ENCODE assay signal across 9 cellular contexts in the genomic region with DNA sequence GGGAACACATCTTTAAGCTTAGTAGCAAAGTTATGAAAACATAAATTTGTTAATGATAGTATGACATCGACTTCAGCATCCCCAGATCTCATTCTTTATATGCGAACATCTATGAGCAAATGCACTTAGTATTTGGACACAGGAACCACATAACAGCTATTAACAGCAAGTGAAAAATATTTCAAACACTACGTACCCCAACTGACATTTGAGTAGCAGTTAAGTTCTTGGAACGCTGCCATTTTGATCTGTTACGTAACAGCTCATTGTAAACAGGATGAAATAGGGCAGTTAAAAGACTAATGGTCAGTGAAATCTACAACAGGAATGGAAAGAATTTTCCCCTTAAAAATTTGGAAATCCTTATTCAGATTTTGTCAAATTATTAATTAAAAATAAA.
DNase-seq lines count a peak whose midpoint lies in the region; ATAC-seq, FAIRE-seq and TF ChIP-seq lines count a peak whose summit lies in the region.
"Had no signal": no experiment of that assay in that cellular context is flagged by ENCODE, and none has a peak within 500 bp of the region (broad histone marks: within the 10 kb centered on the region; RNA-seq: fewer than 3 reads in every experiment).

No MANE protein-coding gene starts in this region.

- no peak for ATAC-seq in GM19324 (IDR thresholded peaks at IDR 0.05; ENCODE audit: low FRiP score, unreplicated experiment)

- no peak overlapping the region for H3K4me3 ChIP-seq in kidney (ENCODE audit: low read length in 2 of 2)

- peak; percentile 98 for FAIRE-seq in kidney (lab: Jason Lieb, UNC)

- peaks cover 14 to 15% of the 10 kb centered on the region in 2 donors for H3K4me1 ChIP-seq in kidney (ENCODE audit: control insufficient read depth in 1 of 2, insufficient read depth in 1 of 2, low read depth in 1 of 2, low read length in 2 of 2)

- no peaks in the 10 kb centered on the region for H3K36me3 ChIP-seq in kidney (ENCODE audit: control insufficient read depth in 1 of 2, insufficient read depth in 2 of 2, low read length in 2 of 2)

- in situ Hi-C loops in ACHN (cut with HindIII; ENCODE audit: low pct_ligation_motif_present, low pct_unique_long_range_greater_than_20kb, low sequenced_read_pairs), result loop anchor here (25.0 kb wide), 1 partner anchor 109 kb away; no protein-coding TSS in a partner anchor

- no peaks in the 10 kb centered on the region for H3K9me3 ChIP-seq in kidney (ENCODE audit: control insufficient read depth in 1 of 2, low read length in 2 of 2)

- DNase-seq in ACHN (peak; percentile 75), LHCN-M2 (ENCODE audit: low read depth) (peak; percentile 98), kidney (no peak), superior temporal gyrus (ENCODE audit: extremely low spot score) (no peak), T-helper 1 cell (no peak)
- no peak for DNase-seq in stimulated activated CD4-positive, alpha-beta T cell treated with anti-CD3 and anti-CD28 coated beads, Interleukin-2, amount 100 ng/mL, for 24 hours
- DNase-seq: activated CD4-positive, CD25-positive, alpha-beta regulatory T cell treated with anti-CD3 and anti-CD28 coated beads, Interleukin-2, amount 50 U/mL, for 72 hours had no signal

- H3K27ac ChIP-seq in VCaP (peak overlapping the region; percentile 60), kidney (ENCODE audit: low read depth in 2 of 2, low read length in 2 of 2) (peak overlapping the region in 1 of 2 donors; percentile 91)

- intact Hi-C loops in kidney (cut with DNase I), result no loop called here

- peak overlapping the region in 1 of 2 donors; percentile 7 for H3K9ac ChIP-seq in kidney (ENCODE audit: low read length in 2 of 2)

- TF ChIP-seq CTCF in VCaP (conservative IDR thresholded peaks at IDR 0.05), result no peak
- TF ChIP-seq CTCF in kidney (IDR thresholded peaks at IDR 0.05; ENCODE audit: borderline replicate concordance, extremely low read depth, insufficient read depth), result no peak

Comparison
In these comparisons a context has a peak if more than half of its experiments do, and no peak if none do; other contexts are left out.
1. DNase-seq: peak in ACHN (single experiment) and LHCN-M2 (single experiment); none in kidney (single experiment), superior temporal gyrus (single experiment), T-helper 1 cell (0 of 5) and stimulated activated CD4-positive, alpha-beta T cell treated with anti-CD3 and anti-CD28 coated beads, Interleukin-2, amount 100 ng/mL, for 24 hours (0 of 2).